Comparison of ENCODE assay signal across 26 cellular contexts in the genomic region with DNA sequence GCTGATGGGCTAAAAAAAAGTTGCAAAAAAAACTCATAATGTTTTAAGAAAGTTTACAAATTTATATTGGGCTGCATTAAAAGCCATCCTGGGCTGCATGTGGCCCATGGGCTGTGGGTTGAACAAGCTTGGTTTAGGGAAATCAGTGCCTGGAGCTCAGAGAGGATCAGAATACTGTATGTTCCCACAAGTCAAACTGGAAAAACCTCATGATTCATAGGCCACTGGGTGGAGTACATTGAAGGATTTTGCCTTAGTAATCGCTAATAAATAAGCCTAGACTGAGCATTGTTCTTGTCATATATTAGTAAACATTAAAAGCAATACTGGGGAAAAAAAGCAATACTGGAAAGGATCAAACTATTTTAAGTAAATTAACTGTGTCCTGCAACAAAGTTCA.
"Had no signal": no experiment of that assay in that cellular context is flagged by ENCODE, and none has a peak within 500 bp of the region (broad histone marks: within the 10 kb centered on the region; RNA-seq: fewer than 3 reads in every experiment).

No MANE protein-coding gene starts in this region.

- H3K27ac ChIP-seq: heart right ventricle, neutrophil, pancreas, right lobe of liver, stomach, thyroid gland, vagina had no signal

- H3K27me3 ChIP-seq: esophagus squamous epithelium, heart right ventricle, neutrophil, pancreas, right lobe of liver, stomach, thyroid gland, vagina had no signal

- H3K9me3 ChIP-seq: mucosa of descending colon, neutrophil, thyroid gland had no signal

- DNase-seq: effector CD8-positive, alpha-beta T cell; endodermal cell; esophagus squamous epithelium; foreskin melanocyte; glutamatergic neuron; heart right ventricle; hypothalamus; immature natural killer cell; islet precursor cell; kidney glomerular epithelial cell; mucosa of descending colon; naive B cell; pancreas; retina; right lobe of liver; stimulated activated CD4-positive, alpha-beta T cell treated with anti-CD3 and anti-CD28 coated beads, Interleukin-2, amount 100 ng/mL, for 24 hours; stimulated activated CD4-positive, alpha-beta T cell treated with anti-CD3 and anti-CD28 coated beads, Interleukin-4, amount 100 ng/mL, for 24 hours; stimulated activated naive CD4-positive, alpha-beta T cell treated with Interleukin-2 at 50 U/mL for 16 hours; stomach; thyroid gland had no signal

- ATAC-seq: heart right ventricle; mucosa of descending colon; natural killer cell treated with Interleukin-12 subunit alpha and Interleukin-12 subunit beta and Interleukin-15 and Interleukin-18, amount 100 ng/mL, for 72 hours; pancreas; right lobe of liver; stimulated activated effector memory CD8-positive, alpha-beta T cell treated with anti-CD3 and anti-CD28 coated beads, Interleukin-12 subunit alpha, Interleukin-12 subunit beta, amount 100 ng/mL, for 72 hours had no signal

- H3K4me3 ChIP-seq: esophagus squamous epithelium, heart right ventricle, lung, mucosa of descending colon, pancreas, right lobe of liver, smooth muscle cell, stomach, thyroid gland, vagina had no signal

- H3K4me1 ChIP-seq: heart right ventricle, pancreas, right lobe of liver, stomach, thyroid gland, vagina had no signal
